ENCODE assay signal across 16 cellular contexts in genomic region chr16:84996365-84996764, GRCh38. TPM values are rescaled to one million over a fixed set of nuclear protein-coding genes. Genes with fewer than 3 reads are reported as not detected.
DNase-seq lines count a peak whose midpoint lies in the region; ATAC-seq, FAIRE-seq and TF ChIP-seq lines count a peak whose summit lies in the region.
"Had no signal": no experiment of that assay in that cellular context is flagged by ENCODE, and none has a peak within 500 bp of the region (broad histone marks: within the 10 kb centered on the region; RNA-seq: fewer than 3 reads in every experiment).

No MANE protein-coding gene starts in this region.

- dilution Hi-C loops in keratinocyte (cut with MboI; ENCODE audit: extremely low pct_ligation_motif_present, low sequenced_read_pairs) = no loop called here

- no peaks in the 10 kb centered on the region for H3K9me3 Mint-ChIP-seq in Caco-2 (ENCODE audit: unreplicated experiment)
- no peaks in the 10 kb centered on the region for H3K9me3 Mint-ChIP-seq in activated T-helper 17 cell treated with anti-CD3 and anti-CD28 coated beads, Interleukin-2, amount 50 U/mL, for 72 hours
- no peaks in the 10 kb centered on the region for H3K9me3 Mint-ChIP-seq in stimulated activated naive B cell treated with anti-CD40 and anti-IgM and Interleukin-4, amounts not matched to agents 10 μg/mL and 1 μg/mL and 100 μg/mL, for 72 hours
- H3K9me3 Mint-ChIP-seq: activated B cell treated with CpG ODN at 0.5 μM for 24 hours; stimulated activated naive CD8-positive, alpha-beta T cell treated with anti-CD3 and anti-CD28 coated beads, Interleukin-15, Interleukin-2, amounts not matched to agents 100 ng/mL and 50 ng/mL, for 24 hours; T-cell had no signal

- peak overlapping the region; percentile 98 for H3K27ac Mint-ChIP-seq in Caco-2 (ENCODE audit: unreplicated experiment)
- peak overlapping the region; percentile 78 for H3K27ac Mint-ChIP-seq in activated T-helper 17 cell treated with anti-CD3 and anti-CD28 coated beads, Interleukin-2, amount 50 U/mL, for 72 hours
- H3K27ac Mint-ChIP-seq in stimulated activated naive B cell treated with anti-CD40 and anti-IgM and Interleukin-4, amounts not matched to agents 10 μg/mL and 1 μg/mL and 100 μg/mL, for 72 hours = peak overlapping the region; percentile 70
- H3K27ac Mint-ChIP-seq: activated B cell treated with CpG ODN at 0.5 μM for 24 hours; stimulated activated naive CD8-positive, alpha-beta T cell treated with anti-CD3 and anti-CD28 coated beads, Interleukin-15, Interleukin-2, amounts not matched to agents 100 ng/mL and 50 ng/mL, for 24 hours had no signal

- WGBS in tibial nerve, 2 donors = 92 to 96% methylated on average over 11 of the region's 11 CpGs

- H2AFZ ChIP-seq in keratinocyte (ENCODE audit: control insufficient read depth, low read length) = no peak overlapping the region

- H3K4me3 ChIP-seq in Caco-2 (ENCODE audit: low read depth, low read length) (no peak overlapping the region), keratinocyte (ENCODE audit: control insufficient read depth in 2 of 3, extremely low read depth in 1 of 3, insufficient read depth in 2 of 3, low read depth in 1 of 3, low read length in 3 of 3) (no peak overlapping the region), tibial nerve (no peak overlapping the region)
- H3K4me3 ChIP-seq: coronary artery had no signal

- H3K27ac ChIP-seq in keratinocyte (ENCODE audit: control insufficient read depth, insufficient read depth, low read length) (peak overlapping the region; percentile 95), tibial nerve (peak overlapping the region in 2 of 4 donors; percentile 91 to 94)
- H3K27ac ChIP-seq: C4-2B had no signal

- H3K4me1 Mint-ChIP-seq in Caco-2 (ENCODE audit: low read depth, unreplicated experiment) = peaks cover 49% of the 10 kb centered on the region
- peaks cover 11% of the 10 kb centered on the region for H3K4me1 Mint-ChIP-seq in activated T-helper 17 cell treated with anti-CD3 and anti-CD28 coated beads, Interleukin-2, amount 50 U/mL, for 72 hours
- H3K4me1 Mint-ChIP-seq in stimulated activated naive B cell treated with anti-CD40 and anti-IgM and Interleukin-4, amounts not matched to agents 10 μg/mL and 1 μg/mL and 100 μg/mL, for 72 hours = peaks cover 14 to 29% of the 10 kb centered on the region in 2 donors

- ATAC-seq in activated T-helper 17 cell treated with anti-CD3 and anti-CD28 coated beads, Interleukin-2, amount 50 U/mL, for 72 hours (replicated peaks) = no peak
- ATAC-seq in stimulated activated naive B cell treated with anti-CD40 and anti-IgM and Interleukin-4, amounts not matched to agents 10 μg/mL and 1 μg/mL and 100 μg/mL, for 72 hours (replicated peaks) = no peak
- no peak for ATAC-seq in HG03469 (IDR thresholded peaks at IDR 0.05; ENCODE audit: unreplicated experiment)
- ATAC-seq in GM18907 (IDR thresholded peaks at IDR 0.05; ENCODE audit: unreplicated experiment) = no peak

- H3K36me3 ChIP-seq in Caco-2 (ENCODE audit: control insufficient read depth, insufficient read depth, low read length) (0 out of 2 replicates have a peak, but pooled peaks cover 3% of the 10 kb centered on the region), keratinocyte (ENCODE audit: control insufficient read depth in 2 of 2, extremely low read depth in 1 of 2, insufficient read depth in 2 of 2, low read length in 2 of 2) (peaks cover 10 to 22% of the 10 kb centered on the region in 2 experiments), tibial nerve (peaks cover 0 to 25% (median 0%) of the 10 kb centered on the region in 3 donors)

- BruUV-seq in Caco-2 (replicated peaks; lab: Mats Ljungman, UMichigan) = no TSS peak

- peaks cover 62% of the 10 kb centered on the region for H3K79me2 ChIP-seq in keratinocyte (ENCODE audit: control insufficient read depth, insufficient read depth, low read length)

- no peak for TF ChIP-seq POLR2A in tibial nerve (IDR thresholded peaks at IDR 0.05)

- TF ChIP-seq EP300 in tibial nerve (IDR thresholded peaks at IDR 0.05) = no peak

- no peaks in the 10 kb centered on the region for H3K27me3 ChIP-seq in Caco-2 (replicated peaks; ENCODE audit: control insufficient read depth, insufficient read depth, low read length)
- no peaks in the 10 kb centered on the region for H3K27me3 ChIP-seq in keratinocyte (ENCODE audit: control insufficient read depth, extremely low read depth, insufficient read depth, low read length)
- no peaks in the 10 kb centered on the region for H3K27me3 ChIP-seq in tibial nerve

- H3K36me3 Mint-ChIP-seq in Caco-2 (ENCODE audit: insufficient read depth, unreplicated experiment) = peaks cover 78% of the 10 kb centered on the region
- H3K36me3 Mint-ChIP-seq in activated T-helper 17 cell treated with anti-CD3 and anti-CD28 coated beads, Interleukin-2, amount 50 U/mL, for 72 hours (ENCODE audit: low read depth) = peaks cover 62% of the 10 kb centered on the region
- H3K36me3 Mint-ChIP-seq in stimulated activated naive B cell treated with anti-CD40 and anti-IgM and Interleukin-4, amounts not matched to agents 10 μg/mL and 1 μg/mL and 100 μg/mL, for 72 hours = peaks cover 27 to 57% of the 10 kb centered on the region in 2 donors

- H3K9ac ChIP-seq in keratinocyte (ENCODE audit: control insufficient read depth, extremely low read depth, insufficient read depth, low read length) = peak overlapping the region; percentile 19

- intact Hi-C loops in Caco-2 (cut with micrococcal nuclease; ENCODE audit: unreplicated experiment) = no loop called here

- TF ChIP-seq CTCF in Caco-2 (IDR thresholded peaks at IDR 0.05; ENCODE audit: insufficient read depth in 1 of 2, low read depth in 1 of 2, low read length in 1 of 2, severe bottlenecking in 1 of 2, unreplicated experiment in 1 of 2) (no peak), keratinocyte (optimal IDR thresholded peaks at IDR 0.05 in 1 of 3, IDR thresholded peaks at IDR 0.05 in 1 of 3, conservative IDR thresholded peaks at IDR 0.05 in 1 of 3; ENCODE audit: extremely low read depth in 1 of 3, insufficient read depth in 2 of 3, low read length in 3 of 3) (no peak), tibial nerve (IDR thresholded peaks at IDR 0.05) (no peak)

- H3K4me1 ChIP-seq in Caco-2 = peaks cover 50% of the 10 kb centered on the region
- H3K4me1 ChIP-seq in keratinocyte (ENCODE audit: control insufficient read depth, extremely low read depth, insufficient read depth, low read length) = peaks cover 49% of the 10 kb centered on the region
- H3K4me1 ChIP-seq in tibial nerve = peaks cover 0 to 75% (median 38%) of the 10 kb centered on the region in 4 donors

- no peaks in the 10 kb centered on the region for H3K27me3 Mint-ChIP-seq in Caco-2 (ENCODE audit: insufficient read depth, unreplicated experiment)
- no peaks in the 10 kb centered on the region for H3K27me3 Mint-ChIP-seq in activated T-helper 17 cell treated with anti-CD3 and anti-CD28 coated beads, Interleukin-2, amount 50 U/mL, for 72 hours
- H3K27me3 Mint-ChIP-seq in stimulated activated naive B cell treated with anti-CD40 and anti-IgM and Interleukin-4, amounts not matched to agents 10 μg/mL and 1 μg/mL and 100 μg/mL, for 72 hours = no peaks in the 10 kb centered on the region
- H3K27me3 Mint-ChIP-seq: activated B cell treated with CpG ODN at 0.5 μM for 24 hours; stimulated activated naive CD8-positive, alpha-beta T cell treated with anti-CD3 and anti-CD28 coated beads, Interleukin-15, Interleukin-2, amounts not matched to agents 100 ng/mL and 50 ng/mL, for 24 hours; T-cell had no signal

- no peak for DNase-seq in Caco-2
- no peak for DNase-seq in keratinocyte (ENCODE audit: low read depth, low spot score)
- DNase-seq in stimulated activated naive B cell treated with anti-CD40 and anti-IgM and Interleukin-4, amounts not matched to agents 10 μg/mL and 1 μg/mL and 100 μg/mL, for 72 hours = no peak
- no peak for DNase-seq in tibial nerve (ENCODE audit: low spot score in 2 of 2)
- DNase-seq: activated B cell treated with CpG ODN at 0.5 μM for 24 hours, NCI-H524 treated with DMSO at 0.1 percent for 48 hours, nucleus accumbens had no signal

- CTCF ChIA-PET in Caco-2 (lab: Charles Lee) = interaction anchor here (1.0 kb wide), 1 partner anchor 61 kb away, joined by 3 read pairs; no protein-coding TSS in a partner anchor

- no peaks in the 10 kb centered on the region for H3K9me3 ChIP-seq in Caco-2
- no peaks in the 10 kb centered on the region for H3K9me3 ChIP-seq in keratinocyte (ENCODE audit: control insufficient read depth, low read depth, low read length)
- no peaks in the 10 kb centered on the region for H3K9me3 ChIP-seq in tibial nerve

- H3K4me2 ChIP-seq in keratinocyte (ENCODE audit: control insufficient read depth, extremely low read depth, insufficient read depth, low read depth, low read length) = peak overlapping the region; percentile 9

- H4K20me1 ChIP-seq in keratinocyte (ENCODE audit: control insufficient read depth, extremely low read depth, insufficient read depth, low read length) = no peaks in the 10 kb centered on the region

- H3K4me3 Mint-ChIP-seq in Caco-2 (ENCODE audit: unreplicated experiment) = no peak overlapping the region
- H3K4me3 Mint-ChIP-seq in activated T-helper 17 cell treated with anti-CD3 and anti-CD28 coated beads, Interleukin-2, amount 50 U/mL, for 72 hours = peak overlapping the region; percentile 8
- H3K4me3 Mint-ChIP-seq in stimulated activated naive B cell treated with anti-CD40 and anti-IgM and Interleukin-4, amounts not matched to agents 10 μg/mL and 1 μg/mL and 100 μg/mL, for 72 hours = peak overlapping the region; percentile 10 to 22
- H3K4me3 Mint-ChIP-seq: activated B cell treated with CpG ODN at 0.5 μM for 24 hours; stimulated activated naive CD8-positive, alpha-beta T cell treated with anti-CD3 and anti-CD28 coated beads, Interleukin-15, Interleukin-2, amounts not matched to agents 100 ng/mL and 50 ng/mL, for 24 hours; T-cell had no signal

- FAIRE-seq in keratinocyte (lab: Jason Lieb, UNC) = no peak
- FAIRE-seq: GM12892, small intestine had no signal

- POLR2A ChIA-PET in Caco-2 (lab: Charles Lee) = no interaction called here

- no peaks in the 10 kb centered on the region for H3K9me1 ChIP-seq in keratinocyte (ENCODE audit: control insufficient read depth, extremely low read depth, insufficient read depth, low read length)

RNA-seq across cellular contexts. Expression of gene ZDHHC7, which starts 15.0 kb away (rescaled TPM):
- 82.8 and 85.7 TPM in 2 replicates for total RNA-seq in Caco-2 (2022)
- total RNA-seq in activated T-helper 17 cell treated with anti-CD3 and anti-CD28 coated beads, Interleukin-2, amount 50 U/mL, for 72 hours = 10 to 100 TPM; 25.2 to 32.9 TPM
- polyA plus RNA-seq in keratinocyte = 36.1 to 58.9 TPM (median 37.8 TPM) in 3 replicates
- polyA plus RNA-seq in keratinocyte (2011; ENCODE audit: low read depth) = 12.3 TPM
- 53.5 and 81.2 TPM in 2 replicates for polyA plus RNA-seq in keratinocyte (2011; cell fraction: cytosol; rRNA removed)
- polyA plus RNA-seq in keratinocyte (2011; cell fraction: nucleus; rRNA removed) = 98.1 and 113 TPM in 2 replicates
- polyA plus RNA-seq in keratinocyte (2012; ENCODE audit: low replicate concordance) = 31.7 and 40.2 TPM in 2 replicates
- 37.9 to 225 TPM (median 43.5 TPM) in 3 replicates for polyA minus RNA-seq in keratinocyte
- polyA minus RNA-seq in keratinocyte (2011; cell fraction: cytosol; rRNA and poly(A)+ RNA removed) = 27.6 TPM
- 47.8 and 66.1 TPM in 2 replicates for polyA minus RNA-seq in keratinocyte (2011; cell fraction: nucleus; rRNA and poly(A)+ RNA removed)
- 10 to 100 TPM; 58.1 to 75.6 (median 62.6) TPM for total RNA-seq in tibial nerve

RNA-seq across cellular contexts. Expression of gene KIAA0513, which starts 31.2 kb away (rescaled TPM):
- 7.1 and 7.9 TPM in 2 replicates for total RNA-seq in Caco-2 (2022)
- 1 to 10 TPM; 3.9 to 9.6 TPM for total RNA-seq in activated T-helper 17 cell treated with anti-CD3 and anti-CD28 coated beads, Interleukin-2, amount 50 U/mL, for 72 hours
- 2.6 to 3.6 TPM (median 3.3 TPM) in 3 replicates for polyA plus RNA-seq in keratinocyte
- 19.8 TPM for polyA plus RNA-seq in keratinocyte (2011; ENCODE audit: low read depth)
- polyA plus RNA-seq in keratinocyte (2011; cell fraction: cytosol; rRNA removed) = 1.7 and 1.9 TPM in 2 replicates
- 4.4 and 4.8 TPM in 2 replicates for polyA plus RNA-seq in keratinocyte (2011; cell fraction: nucleus; rRNA removed)
- polyA plus RNA-seq in keratinocyte (2012; ENCODE audit: low replicate concordance) = 3.4 and 8.9 TPM in 2 replicates
- polyA minus RNA-seq in keratinocyte = 4.6 to 8.8 TPM (median 8.7 TPM) in 3 replicates
- 1.9 TPM for polyA minus RNA-seq in keratinocyte (2011; cell fraction: cytosol; rRNA and poly(A)+ RNA removed)
- 3.7 and 6.8 TPM in 2 replicates for polyA minus RNA-seq in keratinocyte (2011; cell fraction: nucleus; rRNA and poly(A)+ RNA removed)
- 10 to 100 TPM in 1 of 4 donors, 1 to 10 TPM in 3; 6.9 to 13.8 (median 8.1) TPM for total RNA-seq in tibial nerve
